In the genomic region with DNA sequence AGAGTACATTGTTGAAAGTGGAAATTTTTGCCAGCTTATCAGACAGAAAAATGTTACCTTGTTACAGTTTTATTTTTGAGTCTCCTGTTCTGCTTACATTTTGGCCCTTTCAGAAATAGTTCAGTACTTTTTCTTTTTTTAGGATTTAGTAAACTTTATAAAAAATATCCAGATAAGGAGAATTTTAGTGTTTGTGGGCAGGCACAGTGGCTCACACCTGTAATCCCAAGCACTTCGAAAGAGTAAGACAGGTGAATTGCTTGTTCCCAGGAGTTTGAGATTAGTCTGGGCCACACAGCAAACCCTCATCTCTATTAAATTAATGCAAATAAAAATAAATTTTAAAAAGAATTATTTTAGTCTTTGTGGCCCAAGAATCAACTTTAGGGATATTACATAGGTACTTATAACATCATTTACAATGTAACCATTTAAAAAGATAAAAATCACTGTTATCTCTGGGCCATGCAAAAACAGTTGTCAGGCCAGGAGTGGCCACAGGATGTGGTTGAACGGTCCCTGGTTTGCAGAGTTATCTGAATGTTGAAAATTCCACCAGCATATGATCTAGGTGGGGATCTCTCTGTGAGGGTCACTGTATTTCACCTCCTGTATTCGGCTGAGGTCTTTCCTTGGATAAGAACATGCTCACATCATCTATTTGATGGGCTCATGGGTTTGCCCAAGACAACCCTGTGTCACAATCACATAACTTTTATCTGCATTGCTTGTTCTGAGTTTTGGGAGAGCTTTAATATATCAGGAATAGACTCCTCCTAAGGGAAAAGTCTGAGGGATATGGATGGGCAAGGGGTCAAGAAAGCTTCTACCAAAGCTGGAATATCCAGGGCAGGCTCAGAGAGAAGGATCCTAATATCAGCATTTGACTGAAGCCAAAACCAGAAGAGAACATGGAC, we compare ENCODE assay signal across 25 cellular contexts.
"Had no signal": no experiment of that assay in that cellular context is flagged by ENCODE, and none has a peak within 500 bp of the region (broad histone marks: within the 10 kb centered on the region; RNA-seq: fewer than 3 reads in every experiment).

No MANE protein-coding gene starts in this region.

- H3K9me3 Mint-ChIP-seq: activated CD4-positive, alpha-beta T cell treated with anti-CD3 and anti-CD28 coated beads, Interleukin-2, amount 10 ng/mL, durations not matched to agents 7 days and 5 days; activated CD8-positive, alpha-beta T cell treated with anti-CD3 and anti-CD28 coated beads for 36 hours; activated naive CD4-positive, alpha-beta T cell treated with anti-CD3 and anti-CD28 coated beads, Interleukin-2, amount 50 U/mL, for 24 hours; naive B cell; stimulated activated naive B cell treated with anti-CD40 and anti-IgM and Interleukin-4, amounts not matched to agents 10 μg/mL and 1 μg/mL and 100 μg/mL, for 72 hours; type B pancreatic cell had no signal

- H3K27ac Mint-ChIP-seq: activated CD4-positive, alpha-beta T cell treated with anti-CD3 and anti-CD28 coated beads, Interleukin-2, amount 10 ng/mL, durations not matched to agents 7 days and 5 days; activated CD8-positive, alpha-beta memory T cell treated with anti-CD3 and anti-CD28 coated beads, Interleukin-2, amount 10 ng/mL, durations not matched to agents 7 days and 5 days; activated CD8-positive, alpha-beta T cell treated with anti-CD3 and anti-CD28 coated beads for 36 hours; activated naive CD4-positive, alpha-beta T cell treated with anti-CD3 and anti-CD28 coated beads, Interleukin-2, amount 50 U/mL, for 24 hours; brain; progenitor cell of endocrine pancreas; stimulated activated naive B cell treated with anti-CD40 and anti-IgM and Interleukin-4, amounts not matched to agents 10 μg/mL and 1 μg/mL and 100 μg/mL, for 72 hours; type B pancreatic cell had no signal

- H3K4me3 Mint-ChIP-seq: activated CD4-positive, alpha-beta T cell treated with anti-CD3 and anti-CD28 coated beads, Interleukin-2, amount 10 ng/mL, durations not matched to agents 7 days and 5 days; activated CD8-positive, alpha-beta memory T cell treated with anti-CD3 and anti-CD28 coated beads, Interleukin-2, amount 10 ng/mL, durations not matched to agents 7 days and 5 days; activated CD8-positive, alpha-beta T cell treated with anti-CD3 and anti-CD28 coated beads for 36 hours; activated naive CD4-positive, alpha-beta T cell treated with anti-CD3 and anti-CD28 coated beads, Interleukin-2, amount 50 U/mL, for 24 hours; brain; naive B cell; stimulated activated naive B cell treated with anti-CD40 and anti-IgM and Interleukin-4, amounts not matched to agents 10 μg/mL and 1 μg/mL and 100 μg/mL, for 72 hours; type B pancreatic cell had no signal

- DNase-seq: activated CD4-positive, alpha-beta T cell treated with anti-CD3 and anti-CD28 coated beads, Interleukin-2, amount 10 ng/mL, durations not matched to agents 7 days and 5 days; activated CD8-positive, alpha-beta memory T cell treated with anti-CD3 and anti-CD28 coated beads, Interleukin-2, amount 10 ng/mL, durations not matched to agents 7 days and 5 days; activated CD8-positive, alpha-beta T cell treated with anti-CD3 and anti-CD28 coated beads for 36 hours; activated effector memory CD4-positive, alpha-beta T cell treated with anti-CD3 and anti-CD28 coated beads, Interleukin-2, amount 50 U/mL, for 16 hours; activated T-cell treated with anti-CD3 and anti-CD28 coated beads for 4 hours; aorta; dermis blood vessel endothelial cell; effector CD8-positive, alpha-beta T cell; glutamatergic neuron; kidney glomerular epithelial cell; left lung; naive B cell; retina; sigmoid colon; stimulated activated CD4-positive, alpha-beta T cell treated with anti-CD3 and anti-CD28 coated beads, Interleukin-15, amount 100 ng/mL, for 24 hours; stimulated activated naive B cell treated with anti-CD40 and anti-IgM and Interleukin-4, amounts not matched to agents 10 μg/mL and 1 μg/mL and 100 μg/mL, for 72 hours; T1000; testis had no signal

- ATAC-seq: activated CD4-positive, CD25-positive, alpha-beta regulatory T cell treated with anti-CD3 and anti-CD28 coated beads, Interleukin-2, amount 50 U/mL, for 24 hours; activated CD8-positive, alpha-beta memory T cell treated with anti-CD3 and anti-CD28 coated beads, Interleukin-2, amount 10 ng/mL, durations not matched to agents 7 days and 5 days; activated CD8-positive, alpha-beta T cell treated with anti-CD3 and anti-CD28 coated beads for 36 hours; esophagus mucosa; left lung had no signal

- H3K36me3 Mint-ChIP-seq: activated CD8-positive, alpha-beta memory T cell treated with anti-CD3 and anti-CD28 coated beads, Interleukin-2, amount 10 ng/mL, durations not matched to agents 7 days and 5 days; activated naive CD4-positive, alpha-beta T cell treated with anti-CD3 and anti-CD28 coated beads, Interleukin-2, amount 50 U/mL, for 24 hours; brain; naive B cell; stimulated activated naive B cell treated with anti-CD40 and anti-IgM and Interleukin-4, amounts not matched to agents 10 μg/mL and 1 μg/mL and 100 μg/mL, for 72 hours; type B pancreatic cell had no signal

- FAIRE-seq: frontal cortex had no signal

- H3K4me1 Mint-ChIP-seq: activated CD4-positive, alpha-beta T cell treated with anti-CD3 and anti-CD28 coated beads, Interleukin-2, amount 10 ng/mL, durations not matched to agents 7 days and 5 days; activated naive CD4-positive, alpha-beta T cell treated with anti-CD3 and anti-CD28 coated beads, Interleukin-2, amount 50 U/mL, for 24 hours; brain had no signal
